In the genomic region with DNA sequence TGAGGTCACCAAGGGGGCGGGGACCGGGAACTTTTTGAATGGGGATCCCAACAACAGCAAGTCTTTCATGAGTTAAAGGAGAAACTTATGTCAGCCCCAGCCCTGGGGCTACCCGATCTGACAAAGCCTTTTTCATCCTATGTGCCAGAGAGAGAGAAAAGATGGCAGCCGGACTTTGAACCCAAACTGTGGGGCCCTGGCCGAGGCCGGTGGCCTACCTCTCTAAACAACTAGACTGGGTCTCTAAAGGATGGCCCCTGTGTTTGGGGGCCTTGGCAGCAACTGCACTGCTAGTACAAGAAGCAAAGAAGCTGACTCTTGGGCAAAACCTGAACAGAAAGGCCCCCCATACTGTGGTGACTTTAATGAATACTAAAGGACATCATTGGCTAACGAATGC, we compare ENCODE assay signal across 21 cellular contexts. TPM values are rescaled to one million over a fixed set of nuclear protein-coding genes. Genes with fewer than 3 reads are reported as not detected.
"Had no signal": no experiment of that assay in that cellular context is flagged by ENCODE, and none has a peak within 500 bp of the region (broad histone marks: within the 10 kb centered on the region; RNA-seq: fewer than 3 reads in every experiment).

No MANE protein-coding gene starts in this region.

RNA-seq across cellular contexts. Expression of a gene that starts 31.3 kb away (rescaled TPM):
- total RNA-seq: activated naive CD4-positive, alpha-beta T cell treated with anti-CD3 and anti-CD28 coated beads for 36 hours; activated naive CD4-positive, alpha-beta T cell treated with anti-CD3 and anti-CD28 coated beads, Interleukin-2, amount 50 U/mL, for 72 hours; activated naive CD8-positive, alpha-beta T cell treated with anti-CD3 and anti-CD28 coated beads for 36 hours; activated naive CD8-positive, alpha-beta T cell treated with anti-CD3 and anti-CD28 coated beads, Interleukin-2, amount 10 ng/mL, durations not matched to agents 7 days and 5 days; activated T-cell treated with anti-CD3 and anti-CD28 coated beads, Interleukin-2, amount 50 U/mL, for 4 hours; activated T-cell treated with anti-CD3 and anti-CD28 coated beads, Interleukin-2, amount 50 U/mL, for 72 hours; activated T-helper 1 cell treated with anti-CD3 and anti-CD28 coated beads, Interleukin-12 subunit alpha, Interleukin-12 subunit beta, Interleukin-2, Interleukin-4 antibody, amounts not matched to agents 30 ng/mL and 10 ng/mL and 1 ng/mL, durations not matched to agents 14 hours and 24 hours and 36 hours; activated T-helper 17 cell treated with anti-CD3 and anti-CD28 coated beads, Interleukin-2, amount 50 U/mL, for 72 hours; activated T-helper 2 cell treated with anti-CD3 and anti-CD28 coated beads, Interferon-gamma antibody, Interleukin-2, Interleukin-4, amounts not matched to agents 10 μg/mL and 5 μg/mL and 100 μg/mL, durations not matched to agents 14 hours and 24 hours and 36 hours; adrenal gland; aorta; ascending aorta; astrocyte; body of pancreas; breast epithelium; bronchial epithelial cell; cardiac muscle cell; cardiac septum; cerebellum; chondrocyte had no signal
- polyA plus RNA-seq: adipose tissue, adrenal gland, aorta, cardiac muscle cell had no signal

RNA-seq across cellular contexts. Expression of a gene that starts 48.6 kb away (rescaled TPM):
- total RNA-seq: activated naive CD4-positive, alpha-beta T cell treated with anti-CD3 and anti-CD28 coated beads for 36 hours; activated naive CD4-positive, alpha-beta T cell treated with anti-CD3 and anti-CD28 coated beads, Interleukin-2, amount 50 U/mL, for 72 hours; activated naive CD8-positive, alpha-beta T cell treated with anti-CD3 and anti-CD28 coated beads for 36 hours; activated naive CD8-positive, alpha-beta T cell treated with anti-CD3 and anti-CD28 coated beads, Interleukin-2, amount 10 ng/mL, durations not matched to agents 7 days and 5 days; activated T-cell treated with anti-CD3 and anti-CD28 coated beads, Interleukin-2, amount 50 U/mL, for 4 hours; activated T-cell treated with anti-CD3 and anti-CD28 coated beads, Interleukin-2, amount 50 U/mL, for 72 hours; activated T-helper 1 cell treated with anti-CD3 and anti-CD28 coated beads, Interleukin-12 subunit alpha, Interleukin-12 subunit beta, Interleukin-2, Interleukin-4 antibody, amounts not matched to agents 30 ng/mL and 10 ng/mL and 1 ng/mL, durations not matched to agents 14 hours and 24 hours and 36 hours; activated T-helper 17 cell treated with anti-CD3 and anti-CD28 coated beads, Interleukin-2, amount 50 U/mL, for 72 hours; activated T-helper 2 cell treated with anti-CD3 and anti-CD28 coated beads, Interferon-gamma antibody, Interleukin-2, Interleukin-4, amounts not matched to agents 10 μg/mL and 5 μg/mL and 100 μg/mL, durations not matched to agents 14 hours and 24 hours and 36 hours; adrenal gland; aorta; ascending aorta; astrocyte; body of pancreas; breast epithelium; bronchial epithelial cell; cardiac muscle cell; cardiac septum; cerebellum; chondrocyte had no signal
- polyA plus RNA-seq: adipose tissue had no signal
